Comparison of ENCODE assay signal across 1 cellular context in genomic region chr2:235264512-235264911, GRCh38.
TF ChIP-seq lines count a peak whose summit lies in the region.

No MANE protein-coding gene starts in this region.

TF ChIP-seq in HCT116, 20 proteins besides CTCF, POLR2A, EP300 and RAD21 (continued from another document):
- no peak for TF ChIP-seq REST (IDR thresholded peaks at IDR 0.05; ENCODE audit: low read depth)
- no peak for TF ChIP-seq ZFX (IDR thresholded peaks at IDR 0.05)
- TF ChIP-seq JUND (IDR thresholded peaks at IDR 0.05), result no peak
- TF ChIP-seq ATF3 (IDR thresholded peaks at IDR 0.05), result no peak
- TF ChIP-seq POLR2AphosphoS5 (IDR thresholded peaks at IDR 0.05; ENCODE audit: low read depth, low read length), result no peak
- no peak for TF ChIP-seq SP1 (IDR thresholded peaks at IDR 0.05; ENCODE audit: low read depth)
- TF ChIP-seq FOSL1 (IDR thresholded peaks at IDR 0.05; ENCODE audit: low read depth), result no peak
- TF ChIP-seq TCF7L2 (IDR thresholded peaks at IDR 0.05; ENCODE audit: borderline replicate concordance, extremely low read depth, insufficient read depth, insufficient read length), result no peak
- no peak for TF ChIP-seq EGR1 (IDR thresholded peaks at IDR 0.05; ENCODE audit: low read depth)
- TF ChIP-seq EZH2phosphoT487 (IDR thresholded peaks at IDR 0.05; ENCODE audit: borderline replicate concordance), result no peak
- no peak for TF ChIP-seq SIN3A (IDR thresholded peaks at IDR 0.05; ENCODE audit: low read depth)
- TF ChIP-seq CBX3 (IDR thresholded peaks at IDR 0.05; ENCODE audit: low read depth), result no peak
- no peak for TF ChIP-seq ZBTB33 (IDR thresholded peaks at IDR 0.05; ENCODE audit: extremely low read depth, insufficient replicate concordance, low read length)
- TF ChIP-seq MAX (IDR thresholded peaks at IDR 0.05), result no peak
- no peak for TF ChIP-seq ZNF274 (IDR thresholded peaks at IDR 0.05; ENCODE audit: low read depth, low read length)
